1 cellular context compared by ENCODE assay signal in genomic region chr2:69083126-69083733, GRCh38.
A peak's percentile ranks its signal among the peaks of the same experiment; 100 is the strongest.
TF ChIP-seq lines count a peak whose summit lies in the region.

No MANE protein-coding gene starts in this region.

TF ChIP-seq in HepG2, 621 proteins besides CTCF, POLR2A, EP300 and RAD21 (continued from another document and continues in another):
- no peak for TF ChIP-seq ZNF414 (CRISPR knock-in tag; IDR thresholded peaks at IDR 0.05)
- no peak for TF ChIP-seq CREB1 (IDR thresholded peaks at IDR 0.05)
- TF ChIP-seq CREB1 (CRISPR knock-in tag; IDR thresholded peaks at IDR 0.05) = 0 out of 2 replicates have a peak, but pooled peaks have one; percentile 7
- no peak for TF ChIP-seq DDIT3 (CRISPR knock-in tag; IDR thresholded peaks at IDR 0.05)
- no peak for TF ChIP-seq HMGXB3 (CRISPR knock-in tag; IDR thresholded peaks at IDR 0.05; ENCODE audit: borderline replicate concordance)
- TF ChIP-seq CEBPB (IDR thresholded peaks at IDR 0.05; ENCODE audit: borderline replicate concordance, low read depth, low read length) = peak; percentile 87
- TF ChIP-seq MZF1 (CRISPR knock-in tag; IDR thresholded peaks at IDR 0.05; ENCODE audit: borderline replicate concordance) = no peak
- 0 out of 2 replicates have a peak, but pooled peaks have one; percentile 46 for TF ChIP-seq TFE3 (CRISPR knock-in tag; IDR thresholded peaks at IDR 0.05)
- no peak for TF ChIP-seq ZNF564 (CRISPR knock-in tag; IDR thresholded peaks at IDR 0.05)
- TF ChIP-seq CBX5 (CRISPR knock-in tag; IDR thresholded peaks at IDR 0.05; ENCODE audit: borderline replicate concordance) = no peak
- no peak for TF ChIP-seq TBP (CRISPR knock-in tag; IDR thresholded peaks at IDR 0.05)
- TF ChIP-seq NCOR1 (IDR thresholded peaks at IDR 0.05; ENCODE audit: borderline replicate concordance, low read length) = no peak
- no peak for TF ChIP-seq FOXO4 (CRISPR knock-in tag; conservative IDR thresholded peaks at IDR 0.05)
- TF ChIP-seq E2F1 (CRISPR knock-in tag; IDR thresholded peaks at IDR 0.05) = no peak
- TF ChIP-seq FOXP1 (IDR thresholded peaks at IDR 0.05) = no peak
- TF ChIP-seq FOXP1 (CRISPR knock-in tag; IDR thresholded peaks at IDR 0.05) = no peak
- TF ChIP-seq KMT2B (CRISPR knock-in tag; IDR thresholded peaks at IDR 0.05) = no peak
- no peak for TF ChIP-seq ZNF720 (CRISPR knock-in tag; IDR thresholded peaks at IDR 0.05)
- TF ChIP-seq PHB2 (IDR thresholded peaks at IDR 0.05; ENCODE audit: partially characterized antibody) = no peak
- TF ChIP-seq ELK4 (CRISPR knock-in tag; IDR thresholded peaks at IDR 0.05; ENCODE audit: borderline replicate concordance) = no peak
- TF ChIP-seq ZNF451 (CRISPR knock-in tag; IDR thresholded peaks at IDR 0.05) = no peak
- no peak for TF ChIP-seq ATF6 (CRISPR knock-in tag; conservative IDR thresholded peaks at IDR 0.05)
- TF ChIP-seq ZBTB10 (CRISPR knock-in tag; IDR thresholded peaks at IDR 0.05; ENCODE audit: borderline replicate concordance) = no peak
- TF ChIP-seq MBD4 (IDR thresholded peaks at IDR 0.05; ENCODE audit: borderline replicate concordance, low read length) = no peak
- no peak for TF ChIP-seq SMARCC2 (IDR thresholded peaks at IDR 0.05)
- no peak for TF ChIP-seq ZNF563 (CRISPR knock-in tag; IDR thresholded peaks at IDR 0.05)
- TF ChIP-seq BRD4 (CRISPR knock-in tag; IDR thresholded peaks at IDR 0.05) = no peak
- peak; percentile 65 for TF ChIP-seq CEBPG (CRISPR knock-in tag; IDR thresholded peaks at IDR 0.05)
- no peak for TF ChIP-seq ETV5 (CRISPR knock-in tag; IDR thresholded peaks at IDR 0.05; ENCODE audit: borderline replicate concordance)
- TF ChIP-seq NKX3-1 (CRISPR knock-in tag; IDR thresholded peaks at IDR 0.05) = no peak
- TF ChIP-seq MLLT10 (CRISPR knock-in tag; IDR thresholded peaks at IDR 0.05) = no peak
- TF ChIP-seq SNRNP70 (IDR thresholded peaks at IDR 0.05; ENCODE audit: low read depth, low read length) = no peak
- no peak for TF ChIP-seq USF2 (IDR thresholded peaks at IDR 0.05; ENCODE audit: low read depth, low read length)
- no peak for TF ChIP-seq USF2 (CRISPR knock-in tag; IDR thresholded peaks at IDR 0.05; ENCODE audit: borderline replicate concordance)
- TF ChIP-seq ZNF207 (IDR thresholded peaks at IDR 0.05; ENCODE audit: borderline replicate concordance) = no peak
- no peak for TF ChIP-seq SNAPC4 (CRISPR knock-in tag; IDR thresholded peaks at IDR 0.05)
